In genomic region chr2:65000619-65001018, GRCh38 we compare ENCODE assay signal across 4 cellular contexts.
"Had no signal": no experiment of that assay in that cellular context is flagged by ENCODE, and none has a peak within 500 bp of the region (broad histone marks: within the 10 kb centered on the region; RNA-seq: fewer than 3 reads in every experiment).

No MANE protein-coding gene starts in this region.

- H3K4me3 ChIP-seq: GM23338 had no signal

- DNase-seq: H9, HCEC 1CT, IMR-90 had no signal
